Comparison of ENCODE assay signal across 10 cellular contexts in the genomic region with DNA sequence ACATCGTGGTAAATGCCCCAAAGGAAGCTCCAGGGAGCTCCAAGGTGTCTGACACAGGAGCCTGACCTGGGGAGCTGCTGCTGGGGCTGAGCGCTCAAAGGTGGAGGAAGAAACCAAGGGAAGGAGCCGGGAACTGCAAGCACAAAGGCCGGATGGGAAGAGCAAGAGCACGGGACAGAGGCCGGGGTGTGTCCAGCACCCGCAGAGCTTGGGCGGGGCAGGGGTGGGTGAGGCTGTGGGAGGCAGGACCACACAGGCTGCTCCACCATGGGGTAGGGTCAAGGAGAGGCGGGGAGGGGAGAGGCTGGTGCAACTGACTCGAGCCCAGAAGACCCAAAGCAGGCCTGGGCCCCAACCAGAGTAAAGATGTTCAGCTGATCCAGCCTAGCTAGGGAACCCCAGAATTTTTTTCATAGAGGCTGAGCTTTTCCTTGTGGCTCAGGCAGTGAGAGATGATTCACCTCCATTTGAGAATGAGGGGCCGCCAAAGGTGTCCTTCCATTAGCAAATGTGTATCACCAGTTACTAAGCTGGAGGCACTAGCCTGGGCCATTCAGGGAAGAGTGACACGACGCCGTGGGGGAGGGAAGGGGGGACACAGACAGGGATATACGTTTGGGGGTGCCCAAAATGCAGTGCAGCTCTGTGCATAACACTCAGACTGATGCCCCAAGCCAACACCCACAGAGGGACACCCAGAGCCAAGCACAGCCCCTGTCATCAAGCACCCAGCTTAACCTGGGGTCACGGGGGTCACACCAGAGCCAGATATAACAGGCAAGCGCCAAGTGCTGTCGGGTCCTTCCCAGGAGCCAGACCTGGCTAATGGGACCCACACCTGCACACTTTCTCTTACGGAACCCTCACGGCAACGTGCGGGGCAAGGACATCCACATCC. TPM values are rescaled to one million over a fixed set of nuclear protein-coding genes. Genes with fewer than 3 reads are reported as not detected.
DNase-seq lines count a peak whose midpoint lies in the region; ATAC-seq and TF ChIP-seq lines count a peak whose summit lies in the region.
"Had no signal": no experiment of that assay in that cellular context is flagged by ENCODE, and none has a peak within 500 bp of the region (broad histone marks: within the 10 kb centered on the region; RNA-seq: fewer than 3 reads in every experiment).

No MANE protein-coding gene starts in this region.

- TF ChIP-seq CTCF in WTC11 (IDR thresholded peaks at IDR 0.05), result no peak
- TF ChIP-seq CTCF in heart left ventricle (IDR thresholded peaks at IDR 0.05), result no peak
- no peak for TF ChIP-seq CTCF in gastrocnemius medialis (IDR thresholded peaks at IDR 0.05 in 4 of 5, conservative IDR thresholded peaks at IDR 0.05 in 1 of 5)

- POLR2A ChIA-PET in WTC11 (lab: Charles Lee), result interaction anchor here (1.9 kb wide), 1 partner anchor 38 kb away, joined by 7 read pairs; no protein-coding TSS in a partner anchor

- H3K4me3 ChIP-seq in heart left ventricle (no peak overlapping the region), gastrocnemius medialis (no peak overlapping the region)

- H3K9me3 ChIP-seq in heart left ventricle (peaks cover 0 to 5% (median 0%) of the 10 kb centered on the region in 12 donors), gastrocnemius medialis (no peaks in the 10 kb centered on the region)
- H3K9me3 ChIP-seq: SK-N-SH had no signal

- WGBS in heart left ventricle, 4 donors, result 52 to 68% (median 56%) methylated on average over 22 of the region's 22 CpGs

- H3K27me3 Mint-ChIP-seq in WTC11 (ENCODE audit: low read depth), result no peaks in the 10 kb centered on the region

- H3K36me3 Mint-ChIP-seq in WTC11, result peaks cover 14% of the 10 kb centered on the region

- H3K4me1 ChIP-seq in heart left ventricle (peaks cover 13 to 91% (median 78%) of the 10 kb centered on the region in 12 donors), gastrocnemius medialis (peaks cover 31 to 36% of the 10 kb centered on the region in 2 donors)

- H3K36me3 ChIP-seq in heart left ventricle (peaks cover 0 to 5% (median 0%) of the 10 kb centered on the region in 9 donors), gastrocnemius medialis (no peaks in the 10 kb centered on the region)

- TF ChIP-seq POLR2A in heart left ventricle (IDR thresholded peaks at IDR 0.05) (no peak), gastrocnemius medialis (IDR thresholded peaks at IDR 0.05) (no peak)

- no peak overlapping the region for H3K27ac Mint-ChIP-seq in WTC11

- H3K27me3 ChIP-seq in heart left ventricle (no peaks in the 10 kb centered on the region), gastrocnemius medialis (no peaks in the 10 kb centered on the region)

- H3K4me3 Mint-ChIP-seq in WTC11, result no peak overlapping the region

- peak overlapping the region; percentile 5 to 91 (median 73) for H3K27ac ChIP-seq in heart left ventricle
- peak overlapping the region; percentile 30 to 77 (median 54) for H3K27ac ChIP-seq in gastrocnemius medialis

- ATAC-seq in WTC11 (peak; percentile 45), heart left ventricle (peak; percentile 21 to 60 (median 27)), gastrocnemius medialis (no peak), GM19467 (IDR thresholded peaks at IDR 0.05; ENCODE audit: unreplicated experiment) (no peak)

- CTCF ChIA-PET in WTC11 (lab: Charles Lee), result interaction anchor here (0.7 to 3.0 kb wide), 8 partner anchors 10 to 80 kb away, joined by 3 to 19 read pairs (median 4); a partner anchor contains a TSS

- intact Hi-C loops in heart left ventricle (cut with DNase I) (no loop called here), gastrocnemius medialis (cut with DNase I; ENCODE audit: low total_unique reads) (no loop called here)

- in situ Hi-C loops in gastrocnemius medialis (cut with MboI; ENCODE audit: low sequenced_read_pairs in 4 of 4), result no loop called here

- DNase-seq in EH (ENCODE audit: low read depth) (peak; percentile 29), WTC11 (ENCODE audit: low spot score) (no peak), heart left ventricle (peak in 3 of 5 donors; percentile 62 to 72 (median 67)), gastrocnemius medialis (no peak), T1000 (lab: John Stamatoyannopoulos, UW) (no peak), amygdala (lab: John Stamatoyannopoulos, UW) (no peak)
- DNase-seq in stimulated activated naive CD4-positive, alpha-beta T cell treated with Interleukin-2 at 50 U/mL for 16 hours (lab: John Stamatoyannopoulos, UW), result no peak
- DNase-seq: SK-N-SH had no signal

- H3K4me1 Mint-ChIP-seq in WTC11, result peaks cover 28% of the 10 kb centered on the region

- H3K9me3 Mint-ChIP-seq in WTC11, result peaks cover 12% of the 10 kb centered on the region

TF ChIP-seq in WTC11, 78 proteins besides CTCF, POLR2A, EP300 and RAD21:
- no peak for TF ChIP-seq ZNF317 (CRISPR knock-in tag; IDR thresholded peaks at IDR 0.05; ENCODE audit: borderline replicate concordance, low read depth)
- no peak for TF ChIP-seq GRHL2 (CRISPR knock-in tag; IDR thresholded peaks at IDR 0.05; ENCODE audit: insufficient replicate concordance, severe bottlenecking)
- TF ChIP-seq, protein P1, sequence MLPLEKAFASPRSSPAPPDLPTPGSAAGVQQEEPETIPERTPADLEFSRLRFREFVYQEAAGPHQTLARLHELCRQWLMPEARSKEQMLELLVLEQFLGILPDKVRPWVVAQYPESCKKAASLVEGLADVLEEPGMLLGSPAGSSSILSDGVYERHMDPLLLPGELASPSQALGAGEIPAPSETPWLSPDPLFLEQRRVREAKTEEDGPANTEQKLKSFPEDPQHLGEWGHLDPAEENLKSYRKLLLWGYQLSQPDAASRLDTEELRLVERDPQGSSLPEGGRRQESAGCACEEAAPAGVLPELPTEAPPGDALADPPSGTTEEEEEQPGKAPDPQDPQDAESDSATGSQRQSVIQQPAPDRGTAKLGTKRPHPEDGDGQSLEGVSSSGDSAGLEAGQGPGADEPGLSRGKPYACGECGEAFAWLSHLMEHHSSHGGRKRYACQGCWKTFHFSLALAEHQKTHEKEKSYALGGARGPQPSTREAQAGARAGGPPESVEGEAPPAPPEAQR (CRISPR knock-in tag; IDR thresholded peaks at IDR 0.05), result no peak
- TF ChIP-seq E2F5 (CRISPR knock-in tag; IDR thresholded peaks at IDR 0.05), result no peak
- TF ChIP-seq, protein P2, sequence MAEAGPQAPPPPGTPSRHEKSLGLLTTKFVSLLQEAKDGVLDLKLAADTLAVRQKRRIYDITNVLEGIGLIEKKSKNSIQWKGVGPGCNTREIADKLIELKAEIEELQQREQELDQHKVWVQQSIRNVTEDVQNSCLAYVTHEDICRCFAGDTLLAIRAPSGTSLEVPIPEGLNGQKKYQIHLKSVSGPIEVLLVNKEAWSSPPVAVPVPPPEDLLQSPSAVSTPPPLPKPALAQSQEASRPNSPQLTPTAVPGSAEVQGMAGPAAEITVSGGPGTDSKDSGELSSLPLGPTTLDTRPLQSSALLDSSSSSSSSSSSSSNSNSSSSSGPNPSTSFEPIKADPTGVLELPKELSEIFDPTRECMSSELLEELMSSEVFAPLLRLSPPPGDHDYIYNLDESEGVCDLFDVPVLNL (CRISPR knock-in tag; IDR thresholded peaks at IDR 0.05; ENCODE audit: borderline replicate concordance, low read depth), result no peak
- TF ChIP-seq TP53 (CRISPR knock-in tag; IDR thresholded peaks at IDR 0.05), result no peak
- TF ChIP-seq CREM (CRISPR knock-in tag; IDR thresholded peaks at IDR 0.05), result no peak
- no peak for TF ChIP-seq ZNF138 (CRISPR knock-in tag; conservative IDR thresholded peaks at IDR 0.05)
- no peak for TF ChIP-seq CBFB (CRISPR knock-in tag; IDR thresholded peaks at IDR 0.05; ENCODE audit: low read depth)
- TF ChIP-seq CREB1 (CRISPR knock-in tag; IDR thresholded peaks at IDR 0.05), result no peak
- no peak for TF ChIP-seq MAX (CRISPR knock-in tag; IDR thresholded peaks at IDR 0.05)
- TF ChIP-seq, protein P3, sequence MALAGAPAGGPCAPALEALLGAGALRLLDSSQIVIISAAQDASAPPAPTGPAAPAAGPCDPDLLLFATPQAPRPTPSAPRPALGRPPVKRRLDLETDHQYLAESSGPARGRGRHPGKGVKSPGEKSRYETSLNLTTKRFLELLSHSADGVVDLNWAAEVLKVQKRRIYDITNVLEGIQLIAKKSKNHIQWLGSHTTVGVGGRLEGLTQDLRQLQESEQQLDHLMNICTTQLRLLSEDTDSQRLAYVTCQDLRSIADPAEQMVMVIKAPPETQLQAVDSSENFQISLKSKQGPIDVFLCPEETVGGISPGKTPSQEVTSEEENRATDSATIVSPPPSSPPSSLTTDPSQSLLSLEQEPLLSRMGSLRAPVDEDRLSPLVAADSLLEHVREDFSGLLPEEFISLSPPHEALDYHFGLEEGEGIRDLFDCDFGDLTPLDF (CRISPR knock-in tag; IDR thresholded peaks at IDR 0.05), result no peak
- no peak for TF ChIP-seq RELA (CRISPR knock-in tag; IDR thresholded peaks at IDR 0.05; ENCODE audit: borderline replicate concordance)
- no peak for TF ChIP-seq TCF7 (CRISPR knock-in tag; IDR thresholded peaks at IDR 0.05; ENCODE audit: low read depth)
- TF ChIP-seq ETV6 (CRISPR knock-in tag; IDR thresholded peaks at IDR 0.05), result no peak
- no peak for TF ChIP-seq NR3C1 (CRISPR knock-in tag; conservative IDR thresholded peaks at IDR 0.05; ENCODE audit: low read depth)
- TF ChIP-seq FOXK1 (CRISPR knock-in tag; IDR thresholded peaks at IDR 0.05), result no peak
- no peak for TF ChIP-seq TEAD1 (CRISPR knock-in tag; IDR thresholded peaks at IDR 0.05)

RNA-seq across cellular contexts. Expression of gene TLDC2, which starts 21.3 kb away (rescaled TPM):
- 0.09 to 0.25 TPM (median 0.17 TPM) in 3 replicates for total RNA-seq in WTC11 (2021)
- total RNA-seq in heart left ventricle, result not detected
- polyA plus RNA-seq in heart left ventricle, result under 1 TPM in 1 of 2 donors, not detected in 1; 0.15 TPM
- total RNA-seq in gastrocnemius medialis, result not detected
- total RNA-seq: glomerular endothelial cell had no signal

Comparison
In these comparisons a context has a peak if more than half of its experiments do, and no peak if none do; other contexts are left out.
1. DNase-seq: peak in EH (single experiment) and heart left ventricle (3 of 5); none in WTC11 (single experiment), gastrocnemius medialis (0 of 2), T1000 (single experiment), stimulated activated naive CD4-positive, alpha-beta T cell treated with Interleukin-2 at 50 U/mL for 16 hours (single experiment) and amygdala (0 of 56).
2. ATAC-seq: peak in WTC11 (single experiment) and heart left ventricle (4 of 4); none in gastrocnemius medialis (0 of 2) and GM19467 (single experiment).